Comparison of ENCODE assay signal across 26 cellular contexts in the genomic region with DNA sequence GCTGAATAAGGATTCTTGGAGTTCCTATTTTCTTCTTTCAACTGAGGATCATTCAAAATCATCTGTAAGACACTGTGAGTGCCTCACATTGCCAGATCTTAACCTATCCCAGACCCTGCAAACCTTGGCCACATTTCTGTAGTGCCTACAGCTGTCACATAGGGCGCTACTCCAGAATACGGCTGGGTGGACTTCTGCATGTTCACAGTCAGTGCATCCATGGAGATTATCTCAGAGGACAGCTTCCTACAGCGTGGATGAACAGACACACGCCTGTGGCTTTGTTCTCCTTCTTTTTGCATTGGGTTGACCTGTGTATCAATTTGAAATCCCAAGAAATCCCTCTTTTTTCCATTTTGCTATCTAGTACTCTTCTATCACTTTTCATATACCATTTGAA.
"Had no signal": no experiment of that assay in that cellular context is flagged by ENCODE, and none has a peak within 500 bp of the region (broad histone marks: within the 10 kb centered on the region; RNA-seq: fewer than 3 reads in every experiment).

No MANE protein-coding gene starts in this region.

- H3K4me3 ChIP-seq: cardiac muscle cell, SJCRH30 had no signal

- H3K27me3 ChIP-seq: brain microvascular endothelial cell, SJCRH30 had no signal

- H3K9me3 ChIP-seq: SJCRH30, SK-N-SH had no signal

- H3K9me3 Mint-ChIP-seq: T-helper 2 cell treated with Interferon-gamma antibody and Interleukin-4, amounts not matched to agents 5 μg/mL and 100 μg/mL, for 36 hours; WTC11 had no signal

- ATAC-seq: activated CD8-positive, alpha-beta T cell treated with anti-CD3 and anti-CD28 coated beads, Interleukin-2, amount 10 ng/mL, durations not matched to agents 7 days and 5 days; Right ventricle myocardium inferior; WTC11 had no signal

- H3K36me3 Mint-ChIP-seq: activated naive CD8-positive, alpha-beta T cell; WTC11 had no signal

- FAIRE-seq: astrocyte had no signal

- H3K4me3 Mint-ChIP-seq: activated CD8-positive, alpha-beta T cell treated with anti-CD3 and anti-CD28 coated beads, Interleukin-2, amount 10 ng/mL, durations not matched to agents 7 days and 5 days; activated naive CD8-positive, alpha-beta T cell; T-helper 2 cell treated with Interferon-gamma antibody and Interleukin-4, amounts not matched to agents 5 μg/mL and 100 μg/mL, for 36 hours; WTC11 had no signal

- H3K4me2 ChIP-seq: SK-N-SH had no signal

- H3K36me3 ChIP-seq: brain microvascular endothelial cell, cardiac muscle cell had no signal

- H3K9ac ChIP-seq: SK-N-SH had no signal

- H3K27ac ChIP-seq: brain microvascular endothelial cell, cardiac muscle cell, SJCRH30 had no signal

- DNase-seq: activated CD4-positive, alpha-beta T cell treated with anti-CD3 and anti-CD28 coated beads for 48 hours; activated CD4-positive, alpha-beta T cell treated with anti-CD3 and anti-CD28 coated beads, Interleukin-2, amount 50 U/mL, for 4 hours; activated CD4-positive, CD25-positive, alpha-beta regulatory T cell treated with anti-CD3 and anti-CD28 coated beads, Interleukin-2, amount 50 U/mL, for 72 hours; activated CD8-positive, alpha-beta memory T cell treated with anti-CD3 and anti-CD28 coated beads, Interleukin-2, amount 50 U/mL, for 48 hours; activated CD8-positive, alpha-beta T cell treated with anti-CD3 and anti-CD28 coated beads, Interleukin-2, amount 10 ng/mL, durations not matched to agents 7 days and 5 days; activated effector memory CD4-positive, alpha-beta T cell treated with Interleukin-2 at 50 U/mL for 16 hours; activated naive CD4-positive, alpha-beta T cell; activated T-cell treated with anti-CD3 and anti-CD28 coated beads, Interleukin-2, amount 50 U/mL, for 1 hour; amygdala; brain microvascular endothelial cell; Karpas-422; MM.1S; NCI-H1105 treated with DMSO at 0.1 percent for 48 hours; NCI-H1694 treated with DMSO at 0.1 percent for 48 hours; NCI-H2029 treated with DMSO at 0.1 percent for 48 hours; NCI-H510A treated with DMSO at 0.1 percent for 48 hours; NCI-H69; SK-N-SH; T-helper 1 cell had no signal

- H3K27ac Mint-ChIP-seq: activated CD8-positive, alpha-beta T cell treated with anti-CD3 and anti-CD28 coated beads, Interleukin-2, amount 10 ng/mL, durations not matched to agents 7 days and 5 days; activated naive CD8-positive, alpha-beta T cell; T-helper 2 cell treated with Interferon-gamma antibody and Interleukin-4, amounts not matched to agents 5 μg/mL and 100 μg/mL, for 36 hours; WTC11 had no signal
